ENCODE assay signal across 11 cellular contexts in genomic region chr2:202429164-202429980, GRCh38. TPM values are rescaled to one million over a fixed set of nuclear protein-coding genes. Genes with fewer than 3 reads are reported as not detected.
DNase-seq lines count a peak whose midpoint lies in the region; ATAC-seq and TF ChIP-seq lines count a peak whose summit lies in the region.
"Had no signal": no experiment of that assay in that cellular context is flagged by ENCODE, and none has a peak within 500 bp of the region (broad histone marks: within the 10 kb centered on the region; RNA-seq: fewer than 3 reads in every experiment).

No MANE protein-coding gene starts in this region.

- DNase-seq in HFFc6 (peak; percentile 1), coronary artery (ENCODE audit: low spot score) (no peak), left lobe of liver (ENCODE audit: low spot score) (no peak), stomach (no peak)
- DNase-seq in activated CD8-positive, alpha-beta memory T cell treated with anti-CD3 and anti-CD28 coated beads, Interleukin-2, amount 50 U/mL, for 48 hours, result no peak
- no peak for DNase-seq in naive thymus-derived CD4-positive, alpha-beta T cell
- DNase-seq: KBM-7, NCI-H187 treated with DMSO at 0.1 percent for 48 hours had no signal

- no peak for TF ChIP-seq POLR2A in stomach (IDR thresholded peaks at IDR 0.05)

- ATAC-seq in left lobe of liver (peak; percentile 26), HG03135 (IDR thresholded peaks at IDR 0.05; ENCODE audit: unreplicated experiment) (no peak), HG02973 (IDR thresholded peaks at IDR 0.05; ENCODE audit: unreplicated experiment) (no peak)
- ATAC-seq in naive thymus-derived CD4-positive, alpha-beta T cell, result no peak
- ATAC-seq: sciatic nerve had no signal

- H3K27me3 ChIP-seq in stomach, result no peaks in the 10 kb centered on the region
- no peaks in the 10 kb centered on the region for H3K27me3 ChIP-seq in naive thymus-derived CD4-positive, alpha-beta T cell (ENCODE audit: control insufficient read depth in 2 of 2, insufficient read depth in 2 of 2, low read length in 2 of 2)

- peaks cover 24% of the 10 kb centered on the region for H3K36me3 Mint-ChIP-seq in HFFc6 (ENCODE audit: low read depth)
- peaks cover 12 to 33% (median 21%) of the 10 kb centered on the region in 5 donors for H3K36me3 Mint-ChIP-seq in naive thymus-derived CD4-positive, alpha-beta T cell

- peaks cover 4% of the 10 kb centered on the region; the same call in 1 of the 2 replicates for H3K9me3 Mint-ChIP-seq in HFFc6
- H3K9me3 Mint-ChIP-seq in naive thymus-derived CD4-positive, alpha-beta T cell, result peaks cover 0 to 23% (median 5%) of the 10 kb centered on the region in 11 donors

- H3K4me1 ChIP-seq in stomach, result peaks cover 0 to 32% (median 13%) of the 10 kb centered on the region in 4 donors
- H3K4me1 ChIP-seq in naive thymus-derived CD4-positive, alpha-beta T cell (ENCODE audit: control insufficient read depth in 2 of 2, insufficient read depth in 2 of 2, low read length in 2 of 2), result no peaks in the 10 kb centered on the region

- TF ChIP-seq CTCF in HFFc6 (IDR thresholded peaks at IDR 0.05) (no peak), coronary artery (IDR thresholded peaks at IDR 0.05) (no peak), stomach (IDR thresholded peaks at IDR 0.05) (no peak)

- no peak for TF ChIP-seq EP300 in stomach (IDR thresholded peaks at IDR 0.05)

- H3K27ac ChIP-seq in coronary artery, result peak overlapping the region; percentile 66 to 85
- H3K27ac ChIP-seq in stomach, result peak overlapping the region in 4 of 5 donors; percentile 30 to 73 (median 60)
- no peak overlapping the region for H3K27ac ChIP-seq in naive thymus-derived CD4-positive, alpha-beta T cell (ENCODE audit: low read depth, low read length)

- intact Hi-C loops in stomach (cut with DNase I; ENCODE audit: low total_unique reads), result no loop called here
- intact Hi-C loops in naive thymus-derived CD4-positive, alpha-beta T cell (cut with micrococcal nuclease), result no loop called here

- 75 to 87% (median 77%) methylated on average over 6 of the region's 6 CpGs for WGBS in stomach, 5 donors

- H3K4me3 ChIP-seq in coronary artery, result peak overlapping the region; percentile 0
- H3K4me3 ChIP-seq in stomach, result no peak overlapping the region
- no peak overlapping the region for H3K4me3 ChIP-seq in naive thymus-derived CD4-positive, alpha-beta T cell (ENCODE audit: low read length)

- H3K4me3 Mint-ChIP-seq in HFFc6, result peak overlapping the region; percentile 6; the same call in 1 of the 2 replicates
- no peak overlapping the region for H3K4me3 Mint-ChIP-seq in naive thymus-derived CD4-positive, alpha-beta T cell

- H3K4me1 Mint-ChIP-seq in HFFc6 (ENCODE audit: low read depth), result peaks cover 35% of the 10 kb centered on the region
- peaks cover 0 to 19% (median 12%) of the 10 kb centered on the region in 7 donors for H3K4me1 Mint-ChIP-seq in naive thymus-derived CD4-positive, alpha-beta T cell

- H3K9me3 ChIP-seq in stomach, result no peaks in the 10 kb centered on the region
- H3K9me3 ChIP-seq in naive thymus-derived CD4-positive, alpha-beta T cell (ENCODE audit: control insufficient read depth in 2 of 3, low read length in 3 of 3), result no peaks in the 10 kb centered on the region

- POLR2A ChIA-PET in naive thymus-derived CD4-positive, alpha-beta T cell (lab: Charles Lee), result interaction anchor here (1.0 kb wide), 1 partner anchor 24 kb away, joined by 3 read pairs; no protein-coding TSS in a partner anchor

- CTCF ChIA-PET in naive thymus-derived CD4-positive, alpha-beta T cell (lab: Charles Lee), result no interaction called here

- H3K27me3 Mint-ChIP-seq in HFFc6 (ENCODE audit: insufficient read depth), result no peaks in the 10 kb centered on the region
- no peaks in the 10 kb centered on the region for H3K27me3 Mint-ChIP-seq in naive thymus-derived CD4-positive, alpha-beta T cell

- no peaks in the 10 kb centered on the region for H3K36me3 ChIP-seq in stomach
- H3K36me3 ChIP-seq in naive thymus-derived CD4-positive, alpha-beta T cell (ENCODE audit: control insufficient read depth in 2 of 3, insufficient read depth in 3 of 3, low read length in 3 of 3), result no peaks in the 10 kb centered on the region

- H3K27ac Mint-ChIP-seq in HFFc6, result peak overlapping the region; percentile 71
- H3K27ac Mint-ChIP-seq in naive thymus-derived CD4-positive, alpha-beta T cell, result no peak overlapping the region

RNA-seq across cellular contexts. Expression of gene BMPR2, which starts 53.2 kb away (rescaled TPM):
- total RNA-seq in HFFc6 (2021; fragmentation: NEBNext Ultra II Directional; extraction: Animal tissue kit (Norgen Biotek cat#: 25700)), result 10 to 100 TPM; 50.5 to 59.4 (median 56.4) TPM
- total RNA-seq in left lobe of liver, result 15.0 TPM
- total RNA-seq in stomach, result 10 to 100 TPM in 4 of 5 donors, 1 to 10 TPM in 1; 9.6 to 48.3 (median 31.4) TPM
- polyA plus RNA-seq in stomach, result 1 to 10 TPM; 2.8 to 5.6 (median 3.4) TPM
- total RNA-seq in naive thymus-derived CD4-positive, alpha-beta T cell, result 10 to 100 TPM in 4 of 5 experiments, 1 to 10 TPM in 1; 8.0 to 33.1 (median 15.2) TPM
- 1 to 10 TPM; 4.6 to 6.0 TPM for polyA plus RNA-seq in naive thymus-derived CD4-positive, alpha-beta T cell
